In the genomic region with DNA sequence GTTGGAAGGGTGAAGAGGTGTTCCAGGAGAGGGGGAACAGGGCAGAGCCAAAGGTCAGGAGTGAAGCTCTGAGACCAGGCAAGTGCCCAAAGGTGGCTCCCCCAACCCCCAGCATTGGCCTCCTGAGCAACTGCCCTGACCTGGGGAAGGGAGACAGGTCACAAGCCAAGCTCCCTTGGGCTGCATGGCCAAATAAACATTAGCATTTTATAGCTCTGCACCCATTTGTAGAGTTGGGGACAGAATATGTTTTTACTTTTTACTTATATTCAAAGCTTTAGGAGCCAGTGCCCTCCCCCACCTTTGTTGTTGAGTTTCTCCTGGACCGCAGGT, we compare ENCODE assay signal across 1 cellular context.
TF ChIP-seq lines count a peak whose summit lies in the region.

No MANE protein-coding gene starts in this region.

TF ChIP-seq in H1, 55 proteins besides CTCF, POLR2A, EP300 and RAD21 (continued from another document):
- TF ChIP-seq SIX5 (IDR thresholded peaks at IDR 0.05; ENCODE audit: low read depth, low read length) (no peak), CHD2 (IDR thresholded peaks at IDR 0.05; ENCODE audit: low read length) (no peak), BACH1 (IDR thresholded peaks at IDR 0.05; ENCODE audit: low read length) (no peak), NANOG (IDR thresholded peaks at IDR 0.05; ENCODE audit: insufficient read depth, low read depth, low read length, poor library complexity, severe bottlenecking) (no peak), SP4 (IDR thresholded peaks at IDR 0.05; ENCODE audit: low read length) (no peak), CBX8 (IDR thresholded peaks at IDR 0.05; ENCODE audit: borderline replicate concordance, low read depth, low read length) (no peak), CHD1 (IDR thresholded peaks at IDR 0.05; ENCODE audit: low read depth, low read length) (no peak)
